In genomic region chr1:225780134-225780533, GRCh38 we compare ENCODE assay signal across 1 cellular context.
TF ChIP-seq lines count a peak whose summit lies in the region.

No MANE protein-coding gene starts in this region.

TF ChIP-seq in IMR-90, 13 proteins besides CTCF, POLR2A, EP300 and RAD21 (continued from another document):
- TF ChIP-seq ELK1 (IDR thresholded peaks at IDR 0.05; ENCODE audit: borderline replicate concordance, low read depth, low read length) (no peak), MAZ (IDR thresholded peaks at IDR 0.05; ENCODE audit: borderline replicate concordance, low read depth, low read length) (no peak)
